ENCODE assay signal across 9 cellular contexts in genomic region chr17:72465191-72466024, GRCh38.
A peak's percentile ranks its signal among the peaks of the same experiment; 100 is the strongest.
DNase-seq lines count a peak whose midpoint lies in the region; ATAC-seq and TF ChIP-seq lines count a peak whose summit lies in the region.
"Had no signal": no experiment of that assay in that cellular context is flagged by ENCODE, and none has a peak within 500 bp of the region (broad histone marks: within the 10 kb centered on the region; RNA-seq: fewer than 3 reads in every experiment).

No MANE protein-coding gene starts in this region.

- H3K4me1 ChIP-seq in duodenal mucosa (ENCODE audit: control insufficient read depth in 1 of 2, insufficient read depth in 2 of 2, low read length in 2 of 2): peaks cover 37 to 53% of the 10 kb centered on the region in 2 donors
- peaks cover 0 to 30% (median 6%) of the 10 kb centered on the region in 4 donors for H3K4me1 ChIP-seq in tibial nerve

- H3K4me3 Mint-ChIP-seq in activated T-helper 2 cell treated with anti-CD3 and anti-CD28 coated beads, Interferon-gamma antibody, Interleukin-2, Interleukin-4, amounts not matched to agents 10 μg/mL and 5 μg/mL and 100 μg/mL, durations not matched to agents 14 hours and 24 hours and 36 hours (ENCODE audit: low read depth): no peak overlapping the region

- peak overlapping the region; percentile 76 for H3K27ac ChIP-seq in duodenal mucosa (ENCODE audit: low read depth, low read length)
- peak overlapping the region in 2 of 4 donors; percentile 15 to 52 for H3K27ac ChIP-seq in tibial nerve
- H3K27ac ChIP-seq: cardiac muscle cell had no signal

- no peaks in the 10 kb centered on the region for H3K9me3 ChIP-seq in duodenal mucosa (ENCODE audit: control insufficient read depth in 1 of 2, low read length in 2 of 2)
- H3K9me3 ChIP-seq in tibial nerve: peaks cover 0 to 9% (median 0%) of the 10 kb centered on the region in 4 donors

- no peaks in the 10 kb centered on the region for H3K36me3 Mint-ChIP-seq in activated T-helper 2 cell treated with anti-CD3 and anti-CD28 coated beads, Interferon-gamma antibody, Interleukin-2, Interleukin-4, amounts not matched to agents 10 μg/mL and 5 μg/mL and 100 μg/mL, durations not matched to agents 14 hours and 24 hours and 36 hours (ENCODE audit: low read depth)

- H3K4me1 Mint-ChIP-seq in activated T-helper 2 cell treated with anti-CD3 and anti-CD28 coated beads, Interferon-gamma antibody, Interleukin-2, Interleukin-4, amounts not matched to agents 10 μg/mL and 5 μg/mL and 100 μg/mL, durations not matched to agents 14 hours and 24 hours and 36 hours (ENCODE audit: low read depth): no peaks in the 10 kb centered on the region

- intact Hi-C loops in activated T-helper 2 cell treated with anti-CD3 and anti-CD28 coated beads, Interferon-gamma antibody, Interleukin-2, Interleukin-4, amounts not matched to agents 10 μg/mL and 5 μg/mL and 100 μg/mL, durations not matched to agents 14 hours and 24 hours and 36 hours (cut with micrococcal nuclease): no loop called here

- no peaks in the 10 kb centered on the region for H3K36me3 ChIP-seq in duodenal mucosa (ENCODE audit: control insufficient read depth in 1 of 2, insufficient read depth in 2 of 2, low read length in 2 of 2)
- no peaks in the 10 kb centered on the region for H3K36me3 ChIP-seq in tibial nerve
- H3K36me3 ChIP-seq: cardiac muscle cell had no signal

- peak overlapping the region; percentile 61 to 67 for H3K9ac ChIP-seq in duodenal mucosa (ENCODE audit: low read depth in 1 of 2, low read length in 2 of 2)

- no peak for TF ChIP-seq POLR2A in tibial nerve (IDR thresholded peaks at IDR 0.05)

- peak; percentile 46 for ATAC-seq in GM21447 (IDR thresholded peaks at IDR 0.05; ENCODE audit: unreplicated experiment)

- 58 to 60% methylated on average over 17 to 18 of the region's 18 CpGs for WGBS in tibial nerve, 2 donors

- H3K9me3 Mint-ChIP-seq in activated T-helper 2 cell treated with anti-CD3 and anti-CD28 coated beads, Interferon-gamma antibody, Interleukin-2, Interleukin-4, amounts not matched to agents 10 μg/mL and 5 μg/mL and 100 μg/mL, durations not matched to agents 14 hours and 24 hours and 36 hours: no peaks in the 10 kb centered on the region

- no peak for TF ChIP-seq EP300 in tibial nerve (IDR thresholded peaks at IDR 0.05)

- no peak overlapping the region for H3K27ac Mint-ChIP-seq in activated T-helper 2 cell treated with anti-CD3 and anti-CD28 coated beads, Interferon-gamma antibody, Interleukin-2, Interleukin-4, amounts not matched to agents 10 μg/mL and 5 μg/mL and 100 μg/mL, durations not matched to agents 14 hours and 24 hours and 36 hours

- peak; percentile 67 for DNase-seq in AG09309 (ENCODE audit: low read depth)
- DNase-seq in NCI-H1092 (lab: John Stamatoyannopoulos, UW): peak; percentile 49
- DNase-seq in skeletal muscle cell (ENCODE audit: low read depth): peak; percentile 30
- no peak for DNase-seq in activated T-helper 2 cell treated with anti-CD3 and anti-CD28 coated beads, Interferon-gamma antibody, Interleukin-2, Interleukin-4, amounts not matched to agents 10 μg/mL and 5 μg/mL and 100 μg/mL, durations not matched to agents 14 hours and 24 hours and 36 hours (ENCODE audit: low spot score)
- DNase-seq in Ammon's horn (ENCODE audit: low spot score): no peak
- DNase-seq in tibial nerve (ENCODE audit: low spot score in 2 of 2): no peak

- TF ChIP-seq CTCF in AG09309 (IDR thresholded peaks at IDR 0.05; ENCODE audit: control insufficient read depth, insufficient read depth, low read depth, low read length, missing control alignments) (no peak), tibial nerve (IDR thresholded peaks at IDR 0.05) (no peak)

- H3K4me3 ChIP-seq in AG09309 (ENCODE audit: control insufficient read depth, low read depth, low read length): no peak overlapping the region
- peak overlapping the region in 1 of 2 donors; percentile 16 for H3K4me3 ChIP-seq in duodenal mucosa (ENCODE audit: low read depth in 1 of 2, low read length in 2 of 2)
- H3K4me3 ChIP-seq in skeletal muscle cell (ENCODE audit: low read depth, low read length): no peak overlapping the region
- H3K4me3 ChIP-seq in tibial nerve: no peak overlapping the region
- H3K4me3 ChIP-seq: cardiac muscle cell had no signal

- H3K27me3 Mint-ChIP-seq in activated T-helper 2 cell treated with anti-CD3 and anti-CD28 coated beads, Interferon-gamma antibody, Interleukin-2, Interleukin-4, amounts not matched to agents 10 μg/mL and 5 μg/mL and 100 μg/mL, durations not matched to agents 14 hours and 24 hours and 36 hours (ENCODE audit: low read depth): no peaks in the 10 kb centered on the region

- H3K27me3 ChIP-seq in duodenal mucosa (ENCODE audit: control insufficient read depth in 1 of 2, insufficient read depth in 2 of 2, low read length in 2 of 2) (no peaks in the 10 kb centered on the region), tibial nerve (no peaks in the 10 kb centered on the region)
- H3K27me3 ChIP-seq: cardiac muscle cell had no signal

Comparison
In these comparisons a context has a peak if more than half of its experiments do, and no peak if none do; other contexts are left out.
1. DNase-seq: peak in AG09309 (single experiment), NCI-H1092 (single experiment) and skeletal muscle cell (single experiment); none in activated T-helper 2 cell treated with anti-CD3 and anti-CD28 coated beads, Interferon-gamma antibody, Interleukin-2, Interleukin-4, amounts not matched to agents 10 μg/mL and 5 μg/mL and 100 μg/mL, durations not matched to agents 14 hours and 24 hours and 36 hours (single experiment), Ammon's horn (single experiment) and tibial nerve (0 of 2).